In genomic region chr15:70383856-70384255, GRCh38 we compare ENCODE assay signal across 21 cellular contexts.
"Had no signal": no experiment of that assay in that cellular context is flagged by ENCODE, and none has a peak within 500 bp of the region (broad histone marks: within the 10 kb centered on the region; RNA-seq: fewer than 3 reads in every experiment).

No MANE protein-coding gene starts in this region.

- H3K4me3 Mint-ChIP-seq: naive B cell; nephron; stimulated activated naive B cell treated with anti-CD40 and anti-IgM and Interleukin-4, amounts not matched to agents 10 μg/mL and 1 μg/mL and 100 μg/mL, for 72 hours had no signal

- H3K4me1 ChIP-seq: gastrocnemius medialis, stomach, uterus had no signal

- H3K9me3 ChIP-seq: gastrocnemius medialis, neutrophil, thoracic aorta, uterus had no signal

- H3K27ac ChIP-seq: gastrocnemius medialis, neutrophil, spleen, stomach, thoracic aorta, uterus had no signal

- ATAC-seq: esophagus mucosa; gastrocnemius medialis; left ventricle myocardium superior; sciatic nerve; stimulated activated naive B cell treated with anti-CD40 and anti-IgM and Interleukin-4, amounts not matched to agents 10 μg/mL and 1 μg/mL and 100 μg/mL, for 72 hours had no signal

- H3K27me3 ChIP-seq: gastrocnemius medialis, neutrophil, spleen, stomach, uterus had no signal

- H3K4me3 ChIP-seq: gastrocnemius medialis, lung, spleen, stomach, thoracic aorta, uterus had no signal

- H3K27ac Mint-ChIP-seq: nephron; stimulated activated naive B cell treated with anti-CD40 and anti-IgM and Interleukin-4, amounts not matched to agents 10 μg/mL and 1 μg/mL and 100 μg/mL, for 72 hours had no signal

- H3K36me3 ChIP-seq: gastrocnemius medialis, neutrophil, spleen, stomach, thoracic aorta, uterus had no signal

- DNase-seq: effector CD8-positive, alpha-beta T cell; gastrocnemius medialis; left ventricle myocardium superior; mesenchymal stem cell; naive B cell; posterior cingulate gyrus; spleen; stimulated activated CD4-positive, alpha-beta T cell treated with anti-CD3 and anti-CD28 coated beads, Interleukin-15, amount 100 ng/mL, for 24 hours; stimulated activated CD4-positive, alpha-beta T cell treated with anti-CD3 and anti-CD28 coated beads, Interleukin-1b, Interleukin-23, amount 100 ng/mL, for 48 hours; stimulated activated CD4-positive, alpha-beta T cell treated with anti-CD3 and anti-CD28 coated beads, Interleukin-4, amount 100 ng/mL, for 24 hours; stimulated activated naive B cell treated with anti-CD40 and anti-IgM and Interleukin-4, amounts not matched to agents 10 μg/mL and 1 μg/mL and 100 μg/mL, for 72 hours; stomach; substantia nigra; trophoblast cell; uterus had no signal

- H3K36me3 Mint-ChIP-seq: naive B cell had no signal
